8 cellular contexts compared by ENCODE assay signal in the genomic region with DNA sequence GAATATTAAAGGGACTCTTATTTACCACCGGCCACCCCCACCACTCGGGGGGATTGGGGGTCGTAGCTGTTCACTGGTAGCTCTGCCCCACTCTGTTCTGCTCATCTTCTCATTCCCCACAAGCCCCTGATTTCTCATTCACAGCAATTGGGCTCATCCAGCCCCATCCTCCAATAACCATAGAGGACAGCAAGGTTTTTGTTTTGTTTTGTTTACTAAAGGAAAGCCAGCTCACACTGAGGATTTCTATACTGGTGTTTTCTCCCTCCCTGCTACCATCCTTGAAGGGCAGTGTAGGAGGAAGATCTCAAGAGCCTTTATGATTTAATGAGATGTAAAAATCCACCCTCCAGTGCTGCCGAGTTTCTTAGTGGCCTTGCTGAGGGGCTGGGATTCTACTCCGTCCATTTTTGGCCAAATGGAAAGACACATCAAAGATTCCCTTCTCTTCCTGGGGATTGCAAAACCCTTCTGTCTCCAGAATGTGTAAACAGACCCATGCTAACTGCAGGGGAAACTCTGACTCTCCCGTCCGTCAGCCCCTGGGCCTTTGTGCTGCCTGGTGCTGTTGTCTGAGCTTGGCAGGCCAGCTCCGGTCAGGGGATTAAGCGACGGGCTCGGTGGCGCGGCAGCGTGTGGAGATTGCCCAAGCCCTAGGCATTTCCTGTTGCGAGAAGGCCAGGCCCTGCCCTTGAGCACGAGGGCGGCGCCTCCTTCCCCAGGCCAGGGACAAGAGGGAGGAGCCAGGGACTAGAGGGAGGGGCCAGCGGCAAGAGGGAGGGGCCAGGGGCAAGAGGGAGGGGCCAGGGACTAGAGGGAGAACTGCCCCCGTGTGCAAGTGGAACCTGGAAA.
DNase-seq lines count a peak whose midpoint lies in the region; ATAC-seq and TF ChIP-seq lines count a peak whose summit lies in the region.

No MANE protein-coding gene starts in this region.

- peak; percentile 58 for DNase-seq in activated CD4-positive, alpha-beta T cell treated with anti-CD3 and anti-CD28 coated beads, Interleukin-2, amount 10 ng/mL, durations not matched to agents 24 days and 14 days
- DNase-seq in activated CD4-positive, alpha-beta T cell treated with anti-CD3 and anti-CD28 coated beads, Interleukin-2, amount 50 U/mL, for 1 hour = no peak
- DNase-seq in RWPE1 (ENCODE audit: low spot score) (peak; percentile 86), epidermal melanocyte (ENCODE audit: insufficient read length, low spot score) (peak; percentile 46), mesenchymal stem cell (peak; percentile 100), tibial nerve (ENCODE audit: low spot score in 2 of 2) (peak; percentile 85)

- 6% methylated on average over 20 of the region's 20 CpGs for WGBS in mesenchymal stem cell
- WGBS in tibial nerve, 2 donors = 28 to 31% methylated on average over 20 of the region's 20 CpGs

- CTCF ChIA-PET in RWPE1 (lab: Yijun Ruan, JAX) = interaction anchor here (0.6 to 1.0 kb wide), 2 partner anchors 103 to 129 kb away, joined by 3 read pairs; no protein-coding TSS in a partner anchor

- TF ChIP-seq EP300 in tibial nerve (IDR thresholded peaks at IDR 0.05) = peak; percentile 82 to 96

- H3K4me2 ChIP-seq in mesenchymal stem cell (ENCODE audit: low read length, poor library complexity, severe bottlenecking) = peak overlapping the region; percentile 51

- POLR2A ChIA-PET in RWPE1 (lab: Yijun Ruan, JAX; ENCODE audit: low non-redundant PET) = no interaction called here

- H4K8ac ChIP-seq in mesenchymal stem cell (ENCODE audit: low read length) = peak overlapping the region; percentile 90

- H3K9ac ChIP-seq in mesenchymal stem cell (ENCODE audit: low read length) = peak overlapping the region; percentile 91

- H3K27me3 Mint-ChIP-seq in activated CD4-positive, alpha-beta T cell treated with anti-CD3 and anti-CD28 coated beads, Interleukin-2, amount 10 ng/mL, durations not matched to agents 24 days and 14 days = peaks cover 37% of the 10 kb centered on the region

- peak overlapping the region; percentile 83 to 99 for H3K4ac ChIP-seq in mesenchymal stem cell (ENCODE audit: low read depth in 1 of 2, low read length in 2 of 2)

- TF ChIP-seq CTCF in RWPE1 (conservative IDR thresholded peaks at IDR 0.05; ENCODE audit: low read depth) (no peak), tibial nerve (IDR thresholded peaks at IDR 0.05) (no peak)

- peaks cover 17 to 21% of the 10 kb centered on the region in 2 experiments for H3K36me3 ChIP-seq in mesenchymal stem cell (ENCODE audit: control insufficient read depth in 1 of 2, insufficient read depth in 2 of 2, low read depth in 1 of 2, low read length in 2 of 2)
- H3K36me3 ChIP-seq in tibial nerve = peaks cover 0 to 23% (median 0%) of the 10 kb centered on the region in 3 donors

- H3K27ac ChIP-seq in RWPE1 (peak overlapping the region; percentile 89), mesenchymal stem cell (ENCODE audit: low read length, poor library complexity, severe bottlenecking) (peak overlapping the region; percentile 75), tibial nerve (peak overlapping the region; percentile 44 to 91 (median 84))

- H3K27me3 ChIP-seq in mesenchymal stem cell (ENCODE audit: control insufficient read depth in 1 of 2, insufficient read depth in 1 of 2, low read length in 2 of 2) (no peaks in the 10 kb centered on the region), tibial nerve (no peaks in the 10 kb centered on the region)

- ATAC-seq in HG02852 (IDR thresholded peaks at IDR 0.05; ENCODE audit: unreplicated experiment) (no peak), HG03045 (IDR thresholded peaks at IDR 0.05; ENCODE audit: unreplicated experiment) (no peak)

- H2BK12ac ChIP-seq in mesenchymal stem cell (ENCODE audit: low read length in 2 of 2) = peak overlapping the region; percentile 59 to 91

- H3K14ac ChIP-seq in mesenchymal stem cell (ENCODE audit: low read length in 2 of 2) = peak overlapping the region; percentile 35 to 39

- H3K79me1 ChIP-seq in mesenchymal stem cell (replicated peaks; ENCODE audit: low read length, poor library complexity, severe bottlenecking) = no peaks in the 10 kb centered on the region

- H3K9me3 Mint-ChIP-seq in activated CD4-positive, alpha-beta T cell treated with anti-CD3 and anti-CD28 coated beads, Interleukin-2, amount 10 ng/mL, durations not matched to agents 24 days and 14 days = no peaks in the 10 kb centered on the region

- H3K4me1 Mint-ChIP-seq in activated CD4-positive, alpha-beta T cell treated with anti-CD3 and anti-CD28 coated beads, Interleukin-2, amount 10 ng/mL, durations not matched to agents 24 days and 14 days = peaks cover 4% of the 10 kb centered on the region

- H2BK15ac ChIP-seq in mesenchymal stem cell (ENCODE audit: low read depth, poor library complexity, severe bottlenecking) = peak overlapping the region; percentile 9

- H3K36me3 Mint-ChIP-seq in activated CD4-positive, alpha-beta T cell treated with anti-CD3 and anti-CD28 coated beads, Interleukin-2, amount 10 ng/mL, durations not matched to agents 24 days and 14 days (ENCODE audit: low read depth) = no peaks in the 10 kb centered on the region

- H3K4me3 ChIP-seq in mesenchymal stem cell (ENCODE audit: insufficient read depth in 1 of 2, low read depth in 1 of 2, low read length in 2 of 2) (peak overlapping the region in 1 of 2 experiments; percentile 52), tibial nerve (peak overlapping the region in 1 of 4 donors; percentile 13)

- peaks cover 13% of the 10 kb centered on the region for H3K4me1 ChIP-seq in mesenchymal stem cell (ENCODE audit: control insufficient read depth, insufficient read depth, low read depth, low read length)
- H3K4me1 ChIP-seq in tibial nerve = peaks cover 0 to 36% (median 11%) of the 10 kb centered on the region in 4 donors

- peak overlapping the region; percentile 96 for H4K91ac ChIP-seq in mesenchymal stem cell (ENCODE audit: low read length)

- peak overlapping the region; percentile 100 for H2BK120ac ChIP-seq in mesenchymal stem cell (ENCODE audit: low read depth, low read length)

- no peak overlapping the region for H3K4me3 Mint-ChIP-seq in activated CD4-positive, alpha-beta T cell treated with anti-CD3 and anti-CD28 coated beads, Interleukin-2, amount 10 ng/mL, durations not matched to agents 24 days and 14 days

- no peak overlapping the region for H2AFZ ChIP-seq in mesenchymal stem cell (ENCODE audit: low read depth, low read length)

- no peak overlapping the region for H3K23ac ChIP-seq in mesenchymal stem cell (ENCODE audit: low read length in 2 of 2)

- H2AK5ac ChIP-seq in mesenchymal stem cell (ENCODE audit: low read length, severe bottlenecking) = peak overlapping the region; percentile 38

- H3K27ac Mint-ChIP-seq in activated CD4-positive, alpha-beta T cell treated with anti-CD3 and anti-CD28 coated beads, Interleukin-2, amount 10 ng/mL, durations not matched to agents 24 days and 14 days = no peak overlapping the region

- H3K9me3 ChIP-seq in mesenchymal stem cell (ENCODE audit: control insufficient read depth, low read length) (no peaks in the 10 kb centered on the region), tibial nerve (no peaks in the 10 kb centered on the region)

- peak in 1 of 2 donors; percentile 46 for TF ChIP-seq POLR2A in tibial nerve (IDR thresholded peaks at IDR 0.05)

- no peak overlapping the region for H2BK5ac ChIP-seq in mesenchymal stem cell (ENCODE audit: low read depth, low read length, poor library complexity, severe bottlenecking)

- intact Hi-C loops in activated CD4-positive, alpha-beta T cell treated with anti-CD3 and anti-CD28 coated beads, Interleukin-2, amount 10 ng/mL, durations not matched to agents 24 days and 14 days (cut with micrococcal nuclease) = no loop called here

- H3K18ac ChIP-seq in mesenchymal stem cell (ENCODE audit: low read depth in 1 of 2, low read length in 2 of 2) = peak overlapping the region; percentile 78 to 96
